Comparison of ENCODE assay signal across 23 cellular contexts in the genomic region with DNA sequence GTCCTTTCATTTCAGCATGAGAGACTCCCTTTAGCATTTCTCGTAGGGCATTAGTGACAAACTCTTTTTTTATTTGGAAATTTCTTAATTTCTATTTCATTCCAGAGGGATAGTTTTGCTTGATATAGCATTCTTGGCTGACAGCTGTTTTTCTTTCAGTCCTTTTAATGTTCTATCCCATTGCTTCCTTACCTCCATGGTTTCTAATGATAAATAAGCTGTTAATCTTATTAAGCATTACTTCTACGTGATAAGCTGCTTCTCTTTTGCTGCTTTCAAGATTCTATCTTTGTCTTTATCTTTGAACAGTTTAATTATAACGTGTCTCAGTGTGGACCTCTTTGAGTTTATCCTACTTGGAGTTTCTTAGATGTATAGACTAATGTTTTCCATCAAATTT. TPM values are rescaled to one million over a fixed set of nuclear protein-coding genes. Genes with fewer than 3 reads are reported as not detected.
DNase-seq lines count a peak whose midpoint lies in the region; ATAC-seq, FAIRE-seq and TF ChIP-seq lines count a peak whose summit lies in the region.
"Had no signal": no experiment of that assay in that cellular context is flagged by ENCODE, and none has a peak within 500 bp of the region (broad histone marks: within the 10 kb centered on the region; RNA-seq: fewer than 3 reads in every experiment).

No MANE protein-coding gene starts in this region.

- no peak overlapping the region for H3K4me2 ChIP-seq in GM23338

- DNase-seq in D721Med (ENCODE audit: insufficient read length, low spot score) (no peak), GM23338 (ENCODE audit: low spot score) (peak; percentile 22), HEK293T (ENCODE audit: extremely low spot score) (no peak), WTC11 (ENCODE audit: low spot score) (no peak), endothelial cell (ENCODE audit: low spot score) (no peak), SKM-1 (lab: John Stamatoyannopoulos, UW; ENCODE audit: unreplicated experiment) (no peak), NCI-H2171 treated with DMSO at 0.1 percent for 48 hours (lab: John Stamatoyannopoulos, UW) (no peak)
- DNase-seq: C1 segment of cervical spinal cord; Calu3; CD4-positive, alpha-beta memory T cell; COR-L47; DMS153; DMS79 treated with DMSO at 0.1 percent for 48 hours; GF-D8; GOT3; HFFc6 had no signal

- POLR2A ChIA-PET in HEK293T (lab: Yijun Ruan, JAX): no interaction called here
- POLR2A ChIA-PET in WTC11 (lab: Charles Lee): no interaction called here

- no peaks in the 10 kb centered on the region for H3K4me1 Mint-ChIP-seq in GM23338
- no peaks in the 10 kb centered on the region for H3K4me1 Mint-ChIP-seq in WTC11
- no peaks in the 10 kb centered on the region for H3K4me1 Mint-ChIP-seq in endothelial cell (ENCODE audit: unreplicated experiment)
- H3K4me1 Mint-ChIP-seq: CD4-positive, alpha-beta memory T cell had no signal

- H3K79me2 ChIP-seq in GM23338 (replicated peaks; ENCODE audit: insufficient read depth): no peaks in the 10 kb centered on the region

- H3K9me2 ChIP-seq in GM23338 (ENCODE audit: insufficient read depth): no peaks in the 10 kb centered on the region

- H3K27me3 Mint-ChIP-seq in GM23338 (ENCODE audit: insufficient read depth, low read depth, poor library complexity): no peaks in the 10 kb centered on the region
- peaks cover 2% of the 10 kb centered on the region; the same call in 1 of the 2 replicates for H3K27me3 Mint-ChIP-seq in WTC11 (ENCODE audit: low read depth)
- peaks cover 2% of the 10 kb centered on the region for H3K27me3 Mint-ChIP-seq in endothelial cell (ENCODE audit: unreplicated experiment)

- H3K36me3 Mint-ChIP-seq in GM23338 (ENCODE audit: low read depth): no peaks in the 10 kb centered on the region
- H3K36me3 Mint-ChIP-seq in WTC11: peaks cover 12% of the 10 kb centered on the region; the same call in 1 of the 2 replicates
- no peaks in the 10 kb centered on the region for H3K36me3 Mint-ChIP-seq in endothelial cell (ENCODE audit: low read depth, unreplicated experiment)

- no peaks in the 10 kb centered on the region for H3K4me1 ChIP-seq in GM23338 (ENCODE audit: insufficient read depth)
- H3K4me1 ChIP-seq: HAP-1 had no signal

- CTCF ChIA-PET in HEK293T (lab: Yijun Ruan, JAX) (no interaction called here), WTC11 (lab: Charles Lee) (no interaction called here)

- TF ChIP-seq CTCF in D721Med (IDR thresholded peaks at IDR 0.05; ENCODE audit: insufficient read depth, missing control alignments): no peak
- TF ChIP-seq CTCF in GM23338 (conservative IDR thresholded peaks at IDR 0.05; ENCODE audit: low read depth in 2 of 2): no peak
- TF ChIP-seq CTCF in WTC11 (IDR thresholded peaks at IDR 0.05): no peak
- TF ChIP-seq CTCF in endothelial cell (IDR thresholded peaks at IDR 0.05; ENCODE audit: unreplicated experiment): no peak

- no peaks in the 10 kb centered on the region for H3F3A ChIP-seq in GM23338 (replicated peaks; ENCODE audit: low read depth)

- no peak overlapping the region for H3K4me3 Mint-ChIP-seq in GM23338
- H3K4me3 Mint-ChIP-seq in WTC11: no peak overlapping the region
- H3K4me3 Mint-ChIP-seq in endothelial cell (ENCODE audit: unreplicated experiment): no peak overlapping the region
- H3K4me3 Mint-ChIP-seq: CD4-positive, alpha-beta memory T cell; HFFc6 had no signal

- peaks cover 21% of the 10 kb centered on the region for H3K9me3 Mint-ChIP-seq in GM23338
- H3K9me3 Mint-ChIP-seq in WTC11: peaks cover 29% of the 10 kb centered on the region
- no peaks in the 10 kb centered on the region for H3K9me3 Mint-ChIP-seq in endothelial cell (ENCODE audit: unreplicated experiment)

- no peak overlapping the region for H2AFZ ChIP-seq in GM23338

- no peak overlapping the region for H3K27ac Mint-ChIP-seq in GM23338
- H3K27ac Mint-ChIP-seq in WTC11: no peak overlapping the region
- H3K27ac Mint-ChIP-seq in endothelial cell (ENCODE audit: unreplicated experiment): no peak overlapping the region
- H3K27ac Mint-ChIP-seq: CD4-positive, alpha-beta memory T cell; HFFc6 had no signal

- H3K27me3 ChIP-seq in GM23338 (ENCODE audit: insufficient read depth): no peaks in the 10 kb centered on the region

- no peak overlapping the region for H3K4me3 ChIP-seq in GM23338
- H3K4me3 ChIP-seq: HAP-1 had no signal

- no peaks in the 10 kb centered on the region for H3K36me3 ChIP-seq in GM23338 (ENCODE audit: insufficient read depth)
- H3K36me3 ChIP-seq: HAP-1 had no signal

- FAIRE-seq in D721Med (lab: Jason Lieb, UNC): peak; percentile 29
- FAIRE-seq: GM12892, H54 had no signal

- no peaks in the 10 kb centered on the region for H4K20me1 ChIP-seq in GM23338 (replicated peaks; ENCODE audit: insufficient read depth)

- ATAC-seq in GM23338 (no peak), WTC11 (no peak)

- H3K27ac ChIP-seq in GM23338 (ENCODE audit: low read depth): no peak overlapping the region

TF ChIP-seq in GM23338, 12 proteins besides CTCF, POLR2A, EP300 and RAD21 (continues in another document):
- TF ChIP-seq ZNF331 (CRISPR knock-in tag; IDR thresholded peaks at IDR 0.05; ENCODE audit: low read depth) (no peak), POLR2AphosphoS5 (IDR thresholded peaks at IDR 0.05; ENCODE audit: low read depth) (no peak), EZH2phosphoT487 (IDR thresholded peaks at IDR 0.05; ENCODE audit: unreplicated experiment) (no peak), CREB1 (CRISPR knock-in tag; IDR thresholded peaks at IDR 0.05; ENCODE audit: low read depth) (no peak), EZH2 (IDR thresholded peaks at IDR 0.05; ENCODE audit: low read depth, unreplicated experiment) (no peak), ETS1 (IDR thresholded peaks at IDR 0.05) (no peak)

TF ChIP-seq in HEK293T, 16 proteins besides CTCF, POLR2A, EP300 and RAD21:
- TF ChIP-seq ELF4 (IDR thresholded peaks at IDR 0.05): peak; percentile 18; the same call in 1 of the 2 replicates
- TF ChIP-seq SP1 (IDR thresholded peaks at IDR 0.05): no peak
- TF ChIP-seq ZNF384 (IDR thresholded peaks at IDR 0.05): no peak
- TF ChIP-seq TARDBP (IDR thresholded peaks at IDR 0.05): no peak

TF ChIP-seq in WTC11, 78 proteins besides CTCF, POLR2A, EP300 and RAD21:
- TF ChIP-seq ZNF317 (CRISPR knock-in tag; IDR thresholded peaks at IDR 0.05; ENCODE audit: borderline replicate concordance, low read depth): peak; percentile 90
- TF ChIP-seq, protein P1, sequence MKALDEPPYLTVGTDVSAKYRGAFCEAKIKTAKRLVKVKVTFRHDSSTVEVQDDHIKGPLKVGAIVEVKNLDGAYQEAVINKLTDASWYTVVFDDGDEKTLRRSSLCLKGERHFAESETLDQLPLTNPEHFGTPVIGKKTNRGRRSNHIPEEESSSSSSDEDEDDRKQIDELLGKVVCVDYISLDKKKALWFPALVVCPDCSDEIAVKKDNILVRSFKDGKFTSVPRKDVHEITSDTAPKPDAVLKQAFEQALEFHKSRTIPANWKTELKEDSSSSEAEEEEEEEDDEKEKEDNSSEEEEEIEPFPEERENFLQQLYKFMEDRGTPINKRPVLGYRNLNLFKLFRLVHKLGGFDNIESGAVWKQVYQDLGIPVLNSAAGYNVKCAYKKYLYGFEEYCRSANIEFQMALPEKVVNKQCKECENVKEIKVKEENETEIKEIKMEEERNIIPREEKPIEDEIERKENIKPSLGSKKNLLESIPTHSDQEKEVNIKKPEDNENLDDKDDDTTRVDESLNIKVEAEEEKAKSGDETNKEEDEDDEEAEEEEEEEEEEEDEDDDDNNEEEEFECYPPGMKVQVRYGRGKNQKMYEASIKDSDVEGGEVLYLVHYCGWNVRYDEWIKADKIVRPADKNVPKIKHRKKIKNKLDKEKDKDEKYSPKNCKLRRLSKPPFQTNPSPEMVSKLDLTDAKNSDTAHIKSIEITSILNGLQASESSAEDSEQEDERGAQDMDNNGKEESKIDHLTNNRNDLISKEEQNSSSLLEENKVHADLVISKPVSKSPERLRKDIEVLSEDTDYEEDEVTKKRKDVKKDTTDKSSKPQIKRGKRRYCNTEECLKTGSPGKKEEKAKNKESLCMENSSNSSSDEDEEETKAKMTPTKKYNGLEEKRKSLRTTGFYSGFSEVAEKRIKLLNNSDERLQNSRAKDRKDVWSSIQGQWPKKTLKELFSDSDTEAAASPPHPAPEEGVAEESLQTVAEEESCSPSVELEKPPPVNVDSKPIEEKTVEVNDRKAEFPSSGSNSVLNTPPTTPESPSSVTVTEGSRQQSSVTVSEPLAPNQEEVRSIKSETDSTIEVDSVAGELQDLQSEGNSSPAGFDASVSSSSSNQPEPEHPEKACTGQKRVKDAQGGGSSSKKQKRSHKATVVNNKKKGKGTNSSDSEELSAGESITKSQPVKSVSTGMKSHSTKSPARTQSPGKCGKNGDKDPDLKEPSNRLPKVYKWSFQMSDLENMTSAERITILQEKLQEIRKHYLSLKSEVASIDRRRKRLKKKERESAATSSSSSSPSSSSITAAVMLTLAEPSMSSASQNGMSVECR (CRISPR knock-in tag; IDR thresholded peaks at IDR 0.05; ENCODE audit: borderline replicate concordance): no peak
TF ChIP-seq in WTC11: peak in this region for 1.

RNA-seq across cellular contexts. Expression of gene TMEM63C, which starts 11.6 kb away (rescaled TPM):
- total RNA-seq in GM23338 (2014; rRNA removed; shearing (Covaris generic)): 6.3 and 6.4 TPM in 2 replicates
- 1.2 and 2.1 TPM in 2 replicates for polyA plus RNA-seq in GM23338 (2016; fragmentation: Nextera tagmentation; extraction: Ambion mirVana)
- total RNA-seq in WTC11 (2021) (3.6 to 8.8 TPM (median 6.0 TPM) in 3 replicates), endothelial cell (ENCODE audit: unreplicated experiment) (6.6 TPM)
- total RNA-seq: G401 had no signal
- polyA plus RNA-seq: BJ; CD4-positive, alpha-beta memory T cell had no signal

RNA-seq across cellular contexts. Expression of gene ZDHHC22, which starts 28.5 kb away (rescaled TPM):
- total RNA-seq in GM23338 (2014; rRNA removed; shearing (Covaris generic)): 29.3 and 32.1 TPM in 2 replicates
- 14.7 and 17.6 TPM in 2 replicates for polyA plus RNA-seq in GM23338 (2016; fragmentation: Nextera tagmentation; extraction: Ambion mirVana)
- total RNA-seq in WTC11 (2021) (38.6 to 47.7 TPM (median 39.3 TPM) in 3 replicates), endothelial cell (ENCODE audit: unreplicated experiment) (12.0 TPM)
- total RNA-seq: A172; Calu3; CD4-positive, alpha-beta memory T cell; Daoy; G401; HFFc6 had no signal
- polyA plus RNA-seq: BJ; CD4-positive, alpha-beta memory T cell had no signal
